In the genomic region with DNA sequence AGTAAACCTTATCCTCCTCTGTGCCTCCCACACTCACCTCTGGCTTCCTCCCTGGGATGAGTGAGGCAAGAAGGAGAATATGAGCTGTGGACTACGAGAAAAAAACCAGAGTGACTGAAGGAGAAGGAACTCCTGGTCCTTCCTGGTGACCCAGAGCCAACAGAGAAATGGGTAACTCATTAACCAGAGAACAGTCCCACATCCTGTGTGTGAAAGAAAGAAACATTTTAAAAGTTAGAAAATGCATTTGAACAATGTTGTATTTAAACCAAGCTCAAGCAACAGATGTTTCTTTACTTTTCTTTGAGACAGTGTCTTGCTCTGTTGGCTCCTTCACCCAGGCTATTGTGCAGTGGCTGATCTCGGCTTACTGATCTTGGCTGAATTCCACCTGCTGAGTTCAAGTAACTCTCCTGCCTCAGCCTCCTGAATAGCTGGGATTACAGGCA, we compare ENCODE assay signal across 12 cellular contexts. TPM values are rescaled to one million over a fixed set of nuclear protein-coding genes. Genes with fewer than 3 reads are reported as not detected.
DNase-seq lines count a peak whose midpoint lies in the region; ATAC-seq, FAIRE-seq and TF ChIP-seq lines count a peak whose summit lies in the region.
"Had no signal": no experiment of that assay in that cellular context is flagged by ENCODE, and none has a peak within 500 bp of the region (broad histone marks: within the 10 kb centered on the region; RNA-seq: fewer than 3 reads in every experiment).

No MANE protein-coding gene starts in this region.

- no peaks in the 10 kb centered on the region for H3K9me3 ChIP-seq in pancreas

- H3K4me1 Mint-ChIP-seq in effector memory CD8-positive, alpha-beta T cell (ENCODE audit: low read depth in 2 of 2), result peaks cover 13 to 18% of the 10 kb centered on the region in 2 donors

- DNase-seq in HT-29 (ENCODE audit: low spot score) (peak; percentile 88), pancreas (peak in 2 of 6 donors; percentile 14 to 18), HPDE6-E6E7 (ENCODE audit: extremely low spot score) (no peak)
- DNase-seq in effector memory CD8-positive, alpha-beta T cell, result no peak
- DNase-seq in activated CD4-positive, alpha-beta T cell treated with anti-CD3 and anti-CD28 coated beads, Interleukin-2, amount 50 U/mL, for 48 hours, result no peak
- DNase-seq: activated naive CD4-positive, alpha-beta T cell treated with anti-CD3 and anti-CD28 coated beads, Interleukin-2, amount 10 ng/mL, durations not matched to agents 7 days and 5 days; DMS79; NCI-H1694 had no signal

- peak overlapping the region in 2 of 4 donors; percentile 38 to 48 for H3K27ac ChIP-seq in pancreas

- intact Hi-C loops in pancreas (cut with DNase I), result no loop called here

- H3K27me3 ChIP-seq in pancreas, result no peaks in the 10 kb centered on the region

- H3K36me3 Mint-ChIP-seq in effector memory CD8-positive, alpha-beta T cell (ENCODE audit: insufficient read depth), result no peaks in the 10 kb centered on the region
- H3K36me3 Mint-ChIP-seq: activated naive CD4-positive, alpha-beta T cell treated with anti-CD3 and anti-CD28 coated beads, Interleukin-2, amount 10 ng/mL, durations not matched to agents 7 days and 5 days; type B pancreatic cell had no signal

- H3K27ac Mint-ChIP-seq in effector memory CD8-positive, alpha-beta T cell, result peak overlapping the region; percentile 1 to 25
- H3K27ac Mint-ChIP-seq: activated naive CD4-positive, alpha-beta T cell treated with anti-CD3 and anti-CD28 coated beads, Interleukin-2, amount 10 ng/mL, durations not matched to agents 7 days and 5 days; type B pancreatic cell had no signal

- 2 to 5% methylated on average over 2 of the region's 2 CpGs for WGBS in pancreas, 2 donors

- peaks cover 0 to 12% (median 0%) of the 10 kb centered on the region in 3 donors for H3K4me1 ChIP-seq in pancreas

- no peaks in the 10 kb centered on the region for H3K9me3 Mint-ChIP-seq in effector memory CD8-positive, alpha-beta T cell
- H3K9me3 Mint-ChIP-seq: activated naive CD4-positive, alpha-beta T cell treated with anti-CD3 and anti-CD28 coated beads, Interleukin-2, amount 10 ng/mL, durations not matched to agents 7 days and 5 days; type B pancreatic cell had no signal

- no peak overlapping the region for H3K4me3 Mint-ChIP-seq in effector memory CD8-positive, alpha-beta T cell
- H3K4me3 Mint-ChIP-seq: activated naive CD4-positive, alpha-beta T cell treated with anti-CD3 and anti-CD28 coated beads, Interleukin-2, amount 10 ng/mL, durations not matched to agents 7 days and 5 days; type B pancreatic cell had no signal

- no peak for TF ChIP-seq CTCF in pancreas (IDR thresholded peaks at IDR 0.05)

- FAIRE-seq in pancreas (lab: Jason Lieb, UNC), result no peak

- peaks cover 27 to 43% of the 10 kb centered on the region in 2 donors for H3K27me3 Mint-ChIP-seq in effector memory CD8-positive, alpha-beta T cell

- no peaks in the 10 kb centered on the region for H3K36me3 ChIP-seq in pancreas

- H3K4me3 ChIP-seq in GM08714 (ENCODE audit: low read length), result peak overlapping the region; percentile 70; the same call in 1 of the 2 replicates
- H3K4me3 ChIP-seq in pancreas, result no peak overlapping the region

- ATAC-seq in effector memory CD8-positive, alpha-beta T cell (replicated peaks), result no peak
- ATAC-seq in pancreas, result peak; percentile 79 to 87 (median 82)
- no peak for ATAC-seq in HG03095 (IDR thresholded peaks at IDR 0.05; ENCODE audit: unreplicated experiment)
- ATAC-seq in HG02884 (IDR thresholded peaks at IDR 0.05; ENCODE audit: unreplicated experiment), result no peak

RNA-seq across cellular contexts. Expression of a gene that starts 27.5 kb away (rescaled TPM):
- 12.3 and 17.9 TPM in 2 replicates for total RNA-seq in HT-29 (2014; rRNA removed; shearing (Covaris generic))
- total RNA-seq in pancreas, result 1 to 10 TPM in 1 of 6 donors, under 1 TPM in 5; 0.51 to 2.2 (median 0.68) TPM
- polyA plus RNA-seq in pancreas, result under 1 TPM; 0.34 to 0.63 TPM

RNA-seq across cellular contexts. Expression of a gene that starts 37.8 kb away (rescaled TPM):
- 77.4 and 86.2 TPM in 2 replicates for total RNA-seq in HT-29 (2014; rRNA removed; shearing (Covaris generic))
- 10 to 100 TPM; 19.2 to 81.1 (median 29.1) TPM for total RNA-seq in pancreas
- polyA plus RNA-seq in pancreas, result 1 to 10 TPM; 7.8 to 10.0 TPM

Comparison
In these comparisons a context has a peak if more than half of its experiments do, and no peak if none do; other contexts are left out.
1. ATAC-seq: peak in pancreas (4 of 4); none in effector memory CD8-positive, alpha-beta T cell (single experiment), HG03095 (single experiment) and HG02884 (single experiment).